Comparison of ENCODE assay signal across 2 cellular contexts in the genomic region with DNA sequence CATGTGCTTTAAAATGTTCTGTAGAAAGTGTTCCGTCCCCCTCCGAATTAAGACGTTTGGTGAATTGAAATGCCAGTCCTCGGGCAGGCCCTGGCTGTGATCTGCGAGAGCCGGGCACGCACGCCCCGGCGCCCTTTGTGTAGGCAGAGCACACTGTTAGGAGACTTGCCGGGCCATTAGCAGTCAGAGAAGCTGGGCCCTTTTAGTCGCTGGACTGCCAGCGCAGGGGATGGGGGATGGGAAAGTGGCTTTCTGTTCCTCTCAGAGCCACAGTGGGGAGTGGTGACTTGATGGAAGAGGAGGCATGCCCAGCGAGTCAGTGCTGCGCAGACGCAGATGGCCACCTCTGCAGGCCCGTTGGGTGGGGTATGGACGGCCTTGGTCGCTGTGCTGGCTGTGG.
TF ChIP-seq lines count a peak whose summit lies in the region.

No MANE protein-coding gene starts in this region.

TF ChIP-seq in GM23338, 12 proteins besides CTCF, POLR2A, EP300 and RAD21:
- TF ChIP-seq CREB1 (CRISPR knock-in tag; IDR thresholded peaks at IDR 0.05; ENCODE audit: low read depth) (no peak), EZH2phosphoT487 (IDR thresholded peaks at IDR 0.05; ENCODE audit: unreplicated experiment) (no peak), ZNF114 (CRISPR knock-in tag; IDR thresholded peaks at IDR 0.05) (no peak), ZNF331 (CRISPR knock-in tag; IDR thresholded peaks at IDR 0.05; ENCODE audit: low read depth) (no peak), NANOG (IDR thresholded peaks at IDR 0.05; ENCODE audit: borderline replicate concordance) (no peak)

TF ChIP-seq in HepG2, 621 proteins besides CTCF, POLR2A, EP300 and RAD21:
- no peak for TF ChIP-seq ATF4 (CRISPR knock-in tag; IDR thresholded peaks at IDR 0.05)
- no peak for TF ChIP-seq NFRKB (IDR thresholded peaks at IDR 0.05)
- TF ChIP-seq ZNF781 (CRISPR knock-in tag; IDR thresholded peaks at IDR 0.05; ENCODE audit: borderline replicate concordance, not compliant biosample characterization) = no peak
- TF ChIP-seq, protein P1, sequence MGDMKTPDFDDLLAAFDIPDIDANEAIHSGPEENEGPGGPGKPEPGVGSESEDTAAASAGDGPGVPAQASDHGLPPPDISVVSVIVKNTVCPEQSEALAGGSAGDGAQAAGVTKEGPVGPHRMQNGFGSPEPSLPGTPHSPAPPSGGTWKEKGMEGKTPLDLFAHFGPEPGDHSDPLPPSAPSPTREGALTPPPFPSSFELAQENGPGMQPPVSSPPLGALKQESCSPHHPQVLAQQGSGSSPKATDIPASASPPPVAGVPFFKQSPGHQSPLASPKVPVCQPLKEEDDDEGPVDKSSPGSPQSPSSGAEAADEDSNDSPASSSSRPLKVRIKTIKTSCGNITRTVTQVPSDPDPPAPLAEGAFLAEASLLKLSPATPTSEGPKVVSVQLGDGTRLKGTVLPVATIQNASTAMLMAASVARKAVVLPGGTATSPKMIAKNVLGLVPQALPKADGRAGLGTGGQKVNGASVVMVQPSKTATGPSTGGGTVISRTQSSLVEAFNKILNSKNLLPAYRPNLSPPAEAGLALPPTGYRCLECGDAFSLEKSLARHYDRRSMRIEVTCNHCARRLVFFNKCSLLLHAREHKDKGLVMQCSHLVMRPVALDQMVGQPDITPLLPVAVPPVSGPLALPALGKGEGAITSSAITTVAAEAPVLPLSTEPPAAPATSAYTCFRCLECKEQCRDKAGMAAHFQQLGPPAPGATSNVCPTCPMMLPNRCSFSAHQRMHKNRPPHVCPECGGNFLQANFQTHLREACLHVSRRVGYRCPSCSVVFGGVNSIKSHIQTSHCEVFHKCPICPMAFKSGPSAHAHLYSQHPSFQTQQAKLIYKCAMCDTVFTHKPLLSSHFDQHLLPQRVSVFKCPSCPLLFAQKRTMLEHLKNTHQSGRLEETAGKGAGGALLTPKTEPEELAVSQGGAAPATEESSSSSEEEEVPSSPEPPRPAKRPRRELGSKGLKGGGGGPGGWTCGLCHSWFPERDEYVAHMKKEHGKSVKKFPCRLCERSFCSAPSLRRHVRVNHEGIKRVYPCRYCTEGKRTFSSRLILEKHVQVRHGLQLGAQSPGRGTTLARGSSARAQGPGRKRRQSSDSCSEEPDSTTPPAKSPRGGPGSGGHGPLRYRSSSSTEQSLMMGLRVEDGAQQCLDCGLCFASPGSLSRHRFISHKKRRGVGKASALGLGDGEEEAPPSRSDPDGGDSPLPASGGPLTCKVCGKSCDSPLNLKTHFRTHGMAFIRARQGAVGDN (CRISPR knock-in tag; IDR thresholded peaks at IDR 0.05) = peak; percentile 43
- TF ChIP-seq, protein P2, sequence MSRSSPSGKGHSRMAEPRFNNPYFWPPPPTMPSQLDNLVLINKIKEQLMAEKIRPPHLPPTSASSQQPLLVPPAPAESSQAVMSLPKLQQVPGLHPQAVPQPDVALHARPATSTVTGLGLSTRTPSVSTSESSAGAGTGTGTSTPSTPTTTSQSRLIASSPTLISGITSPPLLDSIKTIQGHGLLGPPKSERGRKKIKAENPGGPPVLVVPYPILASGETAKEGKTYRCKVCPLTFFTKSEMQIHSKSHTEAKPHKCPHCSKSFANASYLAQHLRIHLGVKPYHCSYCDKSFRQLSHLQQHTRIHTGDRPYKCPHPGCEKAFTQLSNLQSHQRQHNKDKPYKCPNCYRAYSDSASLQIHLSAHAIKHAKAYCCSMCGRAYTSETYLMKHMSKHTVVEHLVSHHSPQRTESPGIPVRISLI (CRISPR knock-in tag; IDR thresholded peaks at IDR 0.05; ENCODE audit: borderline replicate concordance) = no peak
- TF ChIP-seq ZNF235 (CRISPR knock-in tag; IDR thresholded peaks at IDR 0.05; ENCODE audit: borderline replicate concordance) = no peak
- no peak for TF ChIP-seq CENPBD1 (CRISPR knock-in tag; IDR thresholded peaks at IDR 0.05; ENCODE audit: borderline replicate concordance, low read depth)
- TF ChIP-seq ZNF879 (CRISPR knock-in tag; IDR thresholded peaks at IDR 0.05) = no peak
- TF ChIP-seq ZNF253 (CRISPR knock-in tag; IDR thresholded peaks at IDR 0.05; ENCODE audit: borderline replicate concordance) = no peak
- no peak for TF ChIP-seq ZNF232 (CRISPR knock-in tag; IDR thresholded peaks at IDR 0.05; ENCODE audit: borderline replicate concordance)
- TF ChIP-seq HNRNPH1 (optimal IDR thresholded peaks at IDR 0.05; ENCODE audit: low read depth, low read length) = no peak
- TF ChIP-seq ZC3H13 (CRISPR knock-in tag; IDR thresholded peaks at IDR 0.05) = 0 out of 2 replicates have a peak, but pooled peaks have one; percentile 48
- TF ChIP-seq ZNF24 (IDR thresholded peaks at IDR 0.05) = no peak
- no peak for TF ChIP-seq NCOA1 (CRISPR knock-in tag; IDR thresholded peaks at IDR 0.05)
- TF ChIP-seq BCL6 (CRISPR knock-in tag; IDR thresholded peaks at IDR 0.05) = no peak
- TF ChIP-seq KMT2B (CRISPR knock-in tag; IDR thresholded peaks at IDR 0.05) = no peak
- TF ChIP-seq, protein P3, sequence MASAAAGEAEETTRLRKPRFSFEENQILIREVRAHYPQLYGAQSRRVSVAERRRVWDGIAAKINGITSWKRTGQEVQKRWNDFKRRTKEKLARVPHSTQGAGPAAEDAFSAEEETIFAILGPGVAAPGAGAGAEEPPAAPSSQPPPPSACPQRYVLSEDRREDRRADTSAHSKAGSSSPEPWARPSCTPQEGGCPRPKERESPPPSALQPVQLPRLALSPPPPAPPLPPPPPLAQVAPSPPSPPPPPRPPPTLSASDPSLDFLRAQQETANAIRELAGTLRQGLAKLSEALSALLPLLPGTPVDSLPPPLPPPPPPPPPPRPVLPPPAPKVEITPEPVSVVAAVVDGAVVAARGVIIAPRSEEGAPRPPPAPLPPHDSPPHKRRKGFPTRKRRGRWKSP (CRISPR knock-in tag; IDR thresholded peaks at IDR 0.05) = no peak
- 0 out of 2 replicates have a peak, but pooled peaks have one; percentile 37 for TF ChIP-seq ZBTB38 (CRISPR knock-in tag; IDR thresholded peaks at IDR 0.05)
- TF ChIP-seq ZNF280B (CRISPR knock-in tag; IDR thresholded peaks at IDR 0.05; ENCODE audit: borderline replicate concordance) = 0 out of 2 replicates have a peak, but pooled peaks have one; percentile 48
- TF ChIP-seq ZNF841 (CRISPR knock-in tag; IDR thresholded peaks at IDR 0.05; ENCODE audit: borderline replicate concordance) = no peak
- no peak for TF ChIP-seq ZNF501 (CRISPR knock-in tag; IDR thresholded peaks at IDR 0.05)
- no peak for TF ChIP-seq SP2 (CRISPR knock-in tag; IDR thresholded peaks at IDR 0.05)
- TF ChIP-seq ZNF747 (CRISPR knock-in tag; IDR thresholded peaks at IDR 0.05; ENCODE audit: borderline replicate concordance) = no peak
- no peak for TF ChIP-seq ZBTB3 (CRISPR knock-in tag; IDR thresholded peaks at IDR 0.05; ENCODE audit: borderline replicate concordance, low read depth)
- TF ChIP-seq MTF1 (CRISPR knock-in tag; IDR thresholded peaks at IDR 0.05) = no peak
- no peak for TF ChIP-seq CENPT (CRISPR knock-in tag; IDR thresholded peaks at IDR 0.05; ENCODE audit: low read depth)
- TF ChIP-seq KLF9 (CRISPR knock-in tag; IDR thresholded peaks at IDR 0.05; ENCODE audit: low read depth) = no peak
- no peak for TF ChIP-seq MBNL3 (CRISPR knock-in tag; conservative IDR thresholded peaks at IDR 0.05)
- TF ChIP-seq TBL1XR1 (IDR thresholded peaks at IDR 0.05; ENCODE audit: borderline replicate concordance, low read length, partially characterized antibody) = no peak
- TF ChIP-seq SNRNP70 (IDR thresholded peaks at IDR 0.05; ENCODE audit: low read depth, low read length) = no peak
